Comparison of ENCODE assay signal across 29 cellular contexts in the genomic region with DNA sequence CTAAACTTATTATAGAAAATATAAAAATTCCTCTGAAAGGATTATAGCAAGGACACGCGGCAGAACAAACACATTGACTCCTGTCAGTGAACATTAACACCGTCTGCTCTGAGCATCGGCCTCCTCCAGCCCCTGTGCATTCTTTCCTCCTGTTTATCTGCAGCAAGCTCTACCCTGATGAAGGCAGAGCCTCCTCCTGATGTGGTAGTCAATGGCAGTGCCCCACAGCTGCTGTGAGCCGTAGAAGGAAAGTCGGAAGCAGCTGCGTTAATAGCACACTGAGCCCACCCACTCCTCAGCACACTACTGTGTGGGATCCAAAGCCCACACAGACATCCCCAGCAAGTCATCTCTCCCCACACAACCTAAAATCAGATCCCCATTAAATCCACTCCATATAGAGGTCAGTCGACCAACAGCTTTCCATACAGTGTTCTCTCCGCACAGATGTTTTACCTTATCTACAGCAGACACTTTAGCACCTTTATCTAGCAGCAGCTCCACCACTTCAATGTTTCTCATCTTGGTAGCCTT. TPM values are rescaled to one million over a fixed set of nuclear protein-coding genes. Genes with fewer than 3 reads are reported as not detected.
DNase-seq lines count a peak whose midpoint lies in the region; ATAC-seq and TF ChIP-seq lines count a peak whose summit lies in the region.
"Had no signal": no experiment of that assay in that cellular context is flagged by ENCODE, and none has a peak within 500 bp of the region (broad histone marks: within the 10 kb centered on the region; RNA-seq: fewer than 3 reads in every experiment).

No MANE protein-coding gene starts in this region.

- H3K9me3 ChIP-seq in HEK293 (ENCODE audit: control insufficient read depth, insufficient read depth, low read depth, low read length) (no peaks in the 10 kb centered on the region), SJCRH30 (replicated peaks) (no peaks in the 10 kb centered on the region), neuronal stem cell (replicated peaks in 1 of 2; ENCODE audit: control insufficient read depth in 2 of 2, insufficient read depth in 1 of 2, low read depth in 1 of 2, low read length in 2 of 2) (no peaks in the 10 kb centered on the region)
- H3K9me3 ChIP-seq: colonic mucosa, gastroesophageal sphincter, HAP-1, mucosa of descending colon had no signal

- peak overlapping the region in 1 of 3 experiments; percentile 1 for H3K4me3 Mint-ChIP-seq in nephron
- H3K4me3 Mint-ChIP-seq: IgD-negative memory B cell, natural killer cell, T-cell had no signal

- H3K9ac ChIP-seq in neuronal stem cell (ENCODE audit: low read depth, low read length, poor library complexity) = no peak overlapping the region

- H3K27me3 ChIP-seq in SJCRH30 (no peaks in the 10 kb centered on the region), neuronal stem cell (ENCODE audit: control insufficient read depth in 3 of 3, insufficient read depth in 3 of 3, low read depth in 1 of 3, low read length in 3 of 3) (peaks cover 0 to 2% (median 0%) of the 10 kb centered on the region in 3 experiments)
- H3K27me3 ChIP-seq: colonic mucosa, gastroesophageal sphincter had no signal

- H4K91ac ChIP-seq in neuronal stem cell (ENCODE audit: low read depth, low read length, poor library complexity) = no peak overlapping the region

- peak in 1 of 2 donors; percentile 5 for ATAC-seq in activated naive CD4-positive, alpha-beta T cell treated with anti-CD3 and anti-CD28 coated beads, Interleukin-2, amount 50 U/mL, for 72 hours
- ATAC-seq in GM19397 (IDR thresholded peaks at IDR 0.05; ENCODE audit: unreplicated experiment) = no peak
- ATAC-seq: gastroesophageal sphincter; mucosa of descending colon; natural killer cell; stimulated activated naive CD8-positive, alpha-beta T cell treated with anti-CD3 and anti-CD28 coated beads, Interleukin-15, Interleukin-2, amounts not matched to agents 100 U/mL and 50 U/mL, for 24 hours; T-cell had no signal

- H2AFZ ChIP-seq in neuronal stem cell (ENCODE audit: low read length) = no peak overlapping the region

- no peak overlapping the region for H2BK12ac ChIP-seq in neuronal stem cell (ENCODE audit: low read length)

- H3K14ac ChIP-seq in neuronal stem cell (ENCODE audit: low read length) = no peak overlapping the region

- no peak overlapping the region for H2BK120ac ChIP-seq in neuronal stem cell (ENCODE audit: low read depth, low read length)

- H2BK5ac ChIP-seq in neuronal stem cell (ENCODE audit: low read length) = no peak overlapping the region

- H3K4me3 ChIP-seq in HEK293 (ENCODE audit: low read depth, low read length) (no peak overlapping the region), SJCRH30 (no peak overlapping the region), neuronal stem cell (ENCODE audit: low read length in 2 of 2) (peak overlapping the region in 1 of 2 donors; percentile 6)
- H3K4me3 ChIP-seq: colonic mucosa, gastroesophageal sphincter, HAP-1, mucosa of descending colon, skin epidermis had no signal

- H3K23ac ChIP-seq in neuronal stem cell (ENCODE audit: low read depth, low read length, poor library complexity) = no peak overlapping the region

- TF ChIP-seq CTCF in HEK293 (tag by site-specific recombination; IDR thresholded peaks at IDR 0.05) = no peak
- TF ChIP-seq CTCF in nephron (IDR thresholded peaks at IDR 0.05; ENCODE audit: unreplicated experiment in 3 of 3) = no peak

- peak overlapping the region; percentile 2 to 57 for H3K27ac Mint-ChIP-seq in activated naive CD4-positive, alpha-beta T cell treated with anti-CD3 and anti-CD28 coated beads, Interleukin-2, amount 50 U/mL, for 72 hours
- peak overlapping the region; percentile 3 to 54 (median 9) for H3K27ac Mint-ChIP-seq in nephron
- H3K27ac Mint-ChIP-seq: natural killer cell had no signal

- DNase-seq in activated naive CD4-positive, alpha-beta T cell treated with anti-CD3 and anti-CD28 coated beads, Interleukin-2, amount 50 U/mL, for 72 hours (ENCODE audit: low spot score in 2 of 2) = no peak
- DNase-seq in activated naive CD4-positive, alpha-beta T cell (lab: John Stamatoyannopoulos, UW) = no peak
- DNase-seq in SJCRH30 (peak; percentile 14 to 24), neuronal stem cell (ENCODE audit: low spot score) (no peak)
- no peak for DNase-seq in stimulated activated CD4-positive, alpha-beta T cell treated with anti-CD3 and anti-CD28 coated beads, Interleukin-12 subunit alpha, Interleukin-12 subunit beta, amount 100 ng/mL, for 4 hours
- DNase-seq: activated CD4-positive, CD25-positive, alpha-beta regulatory T cell; activated CD8-positive, alpha-beta memory T cell treated with anti-CD3 and anti-CD28 coated beads for 24 hours; activated gamma-delta T cell treated with Interleukin-2 at 50 U/mL for 16 hours; activated T-cell treated with anti-CD3 and anti-CD28 coated beads for 4 hours; anterior cingulate cortex; colonic mucosa; effector CD4-positive, alpha-beta T cell; hippocampal formation; mammary epithelial cell; mucosa of descending colon; natural killer cell; NCI-H146; NCI-H2107; NCI-H446 treated with DMSO at 0.1 percent for 48 hours; NCI-H774; stimulated activated naive CD8-positive, alpha-beta T cell treated with anti-CD3 and anti-CD28 coated beads, Interleukin-15, Interleukin-2, amounts not matched to agents 100 U/mL and 50 U/mL, for 24 hours; T-cell had no signal

- H3K79me1 ChIP-seq in neuronal stem cell (ENCODE audit: low read depth, low read length) = no peaks in the 10 kb centered on the region

- no peak overlapping the region for H4K8ac ChIP-seq in neuronal stem cell (ENCODE audit: low read depth, low read length)

- peaks cover 23 to 31% of the 10 kb centered on the region in 2 donors for H3K36me3 Mint-ChIP-seq in activated naive CD4-positive, alpha-beta T cell treated with anti-CD3 and anti-CD28 coated beads, Interleukin-2, amount 50 U/mL, for 72 hours
- peaks cover 67% of the 10 kb centered on the region for H3K36me3 Mint-ChIP-seq in nephron (ENCODE audit: low read depth)

- no peak overlapping the region for H3K4ac ChIP-seq in neuronal stem cell (ENCODE audit: low read length)

- no peaks in the 10 kb centered on the region for H3K9me3 Mint-ChIP-seq in activated naive CD4-positive, alpha-beta T cell treated with anti-CD3 and anti-CD28 coated beads, Interleukin-2, amount 50 U/mL, for 72 hours
- H3K9me3 Mint-ChIP-seq in nephron = no peaks in the 10 kb centered on the region
- H3K9me3 Mint-ChIP-seq: IgD-negative memory B cell, natural killer cell, T-cell had no signal

- no peak overlapping the region for H3K18ac ChIP-seq in neuronal stem cell (ENCODE audit: low read length)

- no peak overlapping the region for H2AK5ac ChIP-seq in neuronal stem cell (ENCODE audit: low read depth, low read length)

- POLR2A ChIA-PET in HEK293 (lab: Yijun Ruan, JAX) = no interaction called here

- H3K27ac ChIP-seq in HEK293 (ENCODE audit: extremely low read depth, low read depth, low read length) (no peak overlapping the region), SJCRH30 (no peak overlapping the region), neuronal stem cell (replicated peaks; ENCODE audit: low read length) (no peak overlapping the region)
- H3K27ac ChIP-seq: colonic mucosa, gastroesophageal sphincter, skin epidermis had no signal

- peaks cover 6% of the 10 kb centered on the region for H3K4me1 Mint-ChIP-seq in nephron
- H3K4me1 Mint-ChIP-seq: IgD-negative memory B cell had no signal

- CTCF ChIA-PET in HEK293 (lab: Yijun Ruan, JAX) = interaction anchor here (0.6 kb wide), 1 partner anchor 342 kb away, joined by 3 read pairs; no protein-coding TSS in a partner anchor

- H3K4me2 ChIP-seq in neuronal stem cell (ENCODE audit: insufficient read depth, low read length, poor library complexity, severe bottlenecking) = no peak overlapping the region

- H3K4me1 ChIP-seq in HEK293 (ENCODE audit: control insufficient read depth, insufficient read depth, low read length) (no peaks in the 10 kb centered on the region), SJCRH30 (no peaks in the 10 kb centered on the region), neuronal stem cell (ENCODE audit: control insufficient read depth in 2 of 2, insufficient read depth in 1 of 2, low read depth in 1 of 2, low read length in 2 of 2) (no peaks in the 10 kb centered on the region)
- H3K4me1 ChIP-seq: colonic mucosa, gastroesophageal sphincter, HAP-1 had no signal

- H3K36me3 ChIP-seq in HEK293 (ENCODE audit: control insufficient read depth in 2 of 2, insufficient read depth in 1 of 2, low read length in 2 of 2) = peaks cover 8 to 41% of the 10 kb centered on the region in 2 experiments
- H3K36me3 ChIP-seq in SJCRH30 = peaks cover 27% of the 10 kb centered on the region
- H3K36me3 ChIP-seq in neuronal stem cell (replicated peaks in 1 of 2; ENCODE audit: control insufficient read depth in 2 of 2, insufficient read depth in 2 of 2, low read length in 2 of 2) = peaks cover 4 to 99% of the 10 kb centered on the region in 2 donors

- H3K27me3 Mint-ChIP-seq in nephron (ENCODE audit: low read depth) = no peaks in the 10 kb centered on the region
- H3K27me3 Mint-ChIP-seq: IgD-negative memory B cell, T-cell had no signal

- no peak overlapping the region for H2BK15ac ChIP-seq in neuronal stem cell (ENCODE audit: low read length)

- WGBS in neuronal stem cell (ENCODE audit: extremely low coverage in 2 of 2, insufficient read length in 2 of 2, insufficient replicate concordance in 1 of 2), 2 donors = no CpG with 5 or more reads among the region's 9 CpGs

TF ChIP-seq in HEK293, 187 proteins besides CTCF, POLR2A, EP300 and RAD21:
- TF ChIP-seq, protein P1, sequence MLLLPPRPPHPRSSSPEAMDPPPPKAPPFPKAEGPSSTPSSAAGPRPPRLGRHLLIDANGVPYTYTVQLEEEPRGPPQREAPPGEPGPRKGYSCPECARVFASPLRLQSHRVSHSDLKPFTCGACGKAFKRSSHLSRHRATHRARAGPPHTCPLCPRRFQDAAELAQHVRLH (tag by site-specific recombination; IDR thresholded peaks at IDR 0.05) = no peak
- TF ChIP-seq ZNF423 (tag by site-specific recombination; IDR thresholded peaks at IDR 0.05) (no peak), ZNF155 (tag by site-specific recombination; IDR thresholded peaks at IDR 0.05) (no peak), GLI4 (tag by site-specific recombination; IDR thresholded peaks at IDR 0.05) (no peak), ZNF266 (tag by site-specific recombination; IDR thresholded peaks at IDR 0.05; ENCODE audit: low read depth) (no peak), ZNF138 (tag by site-specific recombination; IDR thresholded peaks at IDR 0.05; ENCODE audit: borderline replicate concordance) (no peak), ZFP69B (tag by site-specific recombination; IDR thresholded peaks at IDR 0.05) (no peak), EGR2 (tag by site-specific recombination; IDR thresholded peaks at IDR 0.05; ENCODE audit: low read depth) (peak; percentile 82), ZFHX2 (tag by site-specific recombination; conservative IDR thresholded peaks at IDR 0.05) (peak; percentile 67)

RNA-seq across cellular contexts. Expression of a gene that starts 41.0 kb away (rescaled TPM):
- 10 to 100 TPM; 25.6 to 25.8 TPM for total RNA-seq in activated naive CD4-positive, alpha-beta T cell treated with anti-CD3 and anti-CD28 coated beads, Interleukin-2, amount 50 U/mL, for 72 hours
- total RNA-seq in SJCRH30 (2014; rRNA removed; shearing (Covaris generic)) = 43.6 and 53.4 TPM in 2 replicates
- 18.1 TPM for polyA plus RNA-seq in neuronal stem cell (2013, experiment 1 of 2)
- polyA plus RNA-seq in neuronal stem cell (2013, experiment 2 of 2) = 18.6 TPM

Comparison
In these comparisons a context has a peak if more than half of its experiments do, and no peak if none do; other contexts are left out.
1. DNase-seq: peak in SJCRH30 (2 of 2); none in activated naive CD4-positive, alpha-beta T cell treated with anti-CD3 and anti-CD28 coated beads, Interleukin-2, amount 50 U/mL, for 72 hours (0 of 2), activated naive CD4-positive, alpha-beta T cell (0 of 4), neuronal stem cell (single experiment) and stimulated activated CD4-positive, alpha-beta T cell treated with anti-CD3 and anti-CD28 coated beads, Interleukin-12 subunit alpha, Interleukin-12 subunit beta, amount 100 ng/mL, for 4 hours (single experiment).